In genomic region chr1:110636149-110636935, GRCh38 we compare ENCODE assay signal across 14 cellular contexts. TPM values are rescaled to one million over a fixed set of nuclear protein-coding genes. Genes with fewer than 3 reads are reported as not detected.
A peak's percentile ranks its signal among the peaks of the same experiment; 100 is the strongest.
DNase-seq lines count a peak whose midpoint lies in the region; ATAC-seq, FAIRE-seq and TF ChIP-seq lines count a peak whose summit lies in the region.
"Had no signal": no experiment of that assay in that cellular context is flagged by ENCODE, and none has a peak within 500 bp of the region (broad histone marks: within the 10 kb centered on the region; RNA-seq: fewer than 3 reads in every experiment).

No MANE protein-coding gene starts in this region.

- H3K4me3 ChIP-seq in gastroesophageal sphincter, result no peak overlapping the region
- no peak overlapping the region for H3K4me3 ChIP-seq in sigmoid colon
- H3K4me3 ChIP-seq: gastrocnemius medialis had no signal

- intact Hi-C loops in sigmoid colon (cut with DNase I), result no loop called here

- WGBS in gastroesophageal sphincter (ENCODE audit: low coverage in 1 of 2), 2 donors, result 89 to 100% methylated on average over 1 to 3 of the region's 4 CpGs
- 60 to 80% methylated on average over 4 of the region's 4 CpGs for WGBS in sigmoid colon, 2 donors

- H3K27me3 Mint-ChIP-seq in activated CD4-positive, alpha-beta T cell treated with anti-CD3 and anti-CD28 coated beads, Interleukin-2, amount 10 ng/mL, durations not matched to agents 7 days and 5 days, result no peaks in the 10 kb centered on the region
- H3K27me3 Mint-ChIP-seq in memory B cell (no peaks in the 10 kb centered on the region), nephron progenitor cell (ENCODE audit: low read depth, poor library complexity) (peaks cover 40% of the 10 kb centered on the region)

- ATAC-seq in memory B cell (ENCODE audit: low read depth), result peak; percentile 31
- no peak for ATAC-seq in gastroesophageal sphincter
- ATAC-seq: gastrocnemius medialis had no signal

- peaks cover 37% of the 10 kb centered on the region for H3K4me1 Mint-ChIP-seq in activated CD4-positive, alpha-beta T cell treated with anti-CD3 and anti-CD28 coated beads, Interleukin-2, amount 10 ng/mL, durations not matched to agents 7 days and 5 days
- H3K4me1 Mint-ChIP-seq in memory B cell (peaks cover 41% of the 10 kb centered on the region), nephron progenitor cell (no peaks in the 10 kb centered on the region)

- peak; percentile 67 for DNase-seq in CD1c-positive myeloid dendritic cell (ENCODE audit: extremely low spot score)
- no peak for DNase-seq in GM18507 (ENCODE audit: extremely low spot score, insufficient read length, low read depth)
- DNase-seq in activated CD4-positive, alpha-beta T cell treated with anti-CD3 and anti-CD28 coated beads, Interleukin-2, amount 10 ng/mL, durations not matched to agents 7 days and 5 days, result peak; percentile 38
- no peak for DNase-seq in memory B cell (ENCODE audit: low spot score in 2 of 2)
- no peak for DNase-seq in nephron progenitor cell
- DNase-seq in sigmoid colon, result no peak
- DNase-seq in DMS153 (lab: John Stamatoyannopoulos, UW), result no peak
- DNase-seq: EL, gastrocnemius medialis, KBM-7, NCI-H82, SIG-M5 had no signal

- TF ChIP-seq CTCF in gastroesophageal sphincter (IDR thresholded peaks at IDR 0.05) (no peak), nephron progenitor cell (IDR thresholded peaks at IDR 0.05) (no peak), sigmoid colon (IDR thresholded peaks at IDR 0.05) (no peak)

- POLR2A ChIA-PET in activated CD4-positive, alpha-beta T cell treated with anti-CD3 and anti-CD28 coated beads, Interleukin-2, amount 10 ng/mL, durations not matched to agents 7 days and 5 days (lab: Charles Lee), result interaction anchor here (1.1 kb wide), 1 partner anchor 12 kb away, joined by 4 read pairs; no protein-coding TSS in a partner anchor

- H3K27me3 ChIP-seq in gastroesophageal sphincter, result no peaks in the 10 kb centered on the region
- peaks cover 0 to 6% (median 0%) of the 10 kb centered on the region in 3 donors for H3K27me3 ChIP-seq in sigmoid colon
- H3K27me3 ChIP-seq: gastrocnemius medialis had no signal

- H3K9me3 ChIP-seq in gastroesophageal sphincter, result no peaks in the 10 kb centered on the region
- H3K9me3 ChIP-seq in sigmoid colon, result no peaks in the 10 kb centered on the region
- H3K9me3 ChIP-seq: gastrocnemius medialis had no signal

- peaks cover 0 to 19% (median 10%) of the 10 kb centered on the region in 3 donors for H3K4me1 ChIP-seq in gastroesophageal sphincter
- peaks cover 0 to 16% (median 15%) of the 10 kb centered on the region in 4 donors for H3K4me1 ChIP-seq in sigmoid colon

- CTCF ChIA-PET in activated CD4-positive, alpha-beta T cell treated with anti-CD3 and anti-CD28 coated beads, Interleukin-2, amount 10 ng/mL, durations not matched to agents 7 days and 5 days (lab: Charles Lee), result interaction anchor here (1.0 to 11.9 kb wide), 5 partner anchors 9 to 147 kb away, joined by 3 to 141 read pairs (median 5); no protein-coding TSS in a partner anchor

- no peak for TF ChIP-seq POLR2A in gastroesophageal sphincter (IDR thresholded peaks at IDR 0.05)
- no peak for TF ChIP-seq POLR2A in sigmoid colon (IDR thresholded peaks at IDR 0.05)

- peak; percentile 86 for FAIRE-seq in GM18507 (lab: Jason Lieb, UNC)

- peaks cover 21% of the 10 kb centered on the region for H3K36me3 Mint-ChIP-seq in activated CD4-positive, alpha-beta T cell treated with anti-CD3 and anti-CD28 coated beads, Interleukin-2, amount 10 ng/mL, durations not matched to agents 7 days and 5 days (ENCODE audit: low read depth)
- no peaks in the 10 kb centered on the region for H3K36me3 Mint-ChIP-seq in memory B cell
- H3K36me3 Mint-ChIP-seq in nephron progenitor cell (ENCODE audit: low read depth), result no peaks in the 10 kb centered on the region

- peak overlapping the region; percentile 53 for H3K4me3 Mint-ChIP-seq in activated CD4-positive, alpha-beta T cell treated with anti-CD3 and anti-CD28 coated beads, Interleukin-2, amount 10 ng/mL, durations not matched to agents 7 days and 5 days
- H3K4me3 Mint-ChIP-seq in memory B cell (peak overlapping the region; percentile 27), nephron progenitor cell (no peak overlapping the region)

- no peak for TF ChIP-seq EP300 in gastroesophageal sphincter (IDR thresholded peaks at IDR 0.05)
- TF ChIP-seq EP300 in sigmoid colon (IDR thresholded peaks at IDR 0.05), result no peak

- H3K36me3 ChIP-seq in gastroesophageal sphincter (no peaks in the 10 kb centered on the region), sigmoid colon (no peaks in the 10 kb centered on the region)
- H3K36me3 ChIP-seq: gastrocnemius medialis had no signal

- H3K9me3 Mint-ChIP-seq in activated CD4-positive, alpha-beta T cell treated with anti-CD3 and anti-CD28 coated beads, Interleukin-2, amount 10 ng/mL, durations not matched to agents 7 days and 5 days, result peaks cover 16% of the 10 kb centered on the region
- peaks cover under 1% of the 10 kb centered on the region for H3K9me3 Mint-ChIP-seq in memory B cell
- no peaks in the 10 kb centered on the region for H3K9me3 Mint-ChIP-seq in nephron progenitor cell

- H3K27ac ChIP-seq in gastroesophageal sphincter (no peak overlapping the region), sigmoid colon (no peak overlapping the region)
- H3K27ac ChIP-seq: gastrocnemius medialis had no signal

- peak overlapping the region; percentile 88 for H3K27ac Mint-ChIP-seq in activated CD4-positive, alpha-beta T cell treated with anti-CD3 and anti-CD28 coated beads, Interleukin-2, amount 10 ng/mL, durations not matched to agents 7 days and 5 days
- peak overlapping the region; percentile 87 for H3K27ac Mint-ChIP-seq in memory B cell
- no peak overlapping the region for H3K27ac Mint-ChIP-seq in nephron progenitor cell

RNA-seq across cellular contexts. Expression of gene KCNA2, which starts 30.2 kb away (rescaled TPM):
- total RNA-seq in activated CD4-positive, alpha-beta T cell treated with anti-CD3 and anti-CD28 coated beads, Interleukin-2, amount 10 ng/mL, durations not matched to agents 7 days and 5 days, result 1 to 10 TPM; 3.5 to 3.9 TPM
- 10 to 100 TPM in 1 of 4 donors, 1 to 10 TPM in 3; 2.8 to 16.8 (median 4.6) TPM for total RNA-seq in gastroesophageal sphincter
- 1 to 10 TPM in 3 of 4 donors, under 1 TPM in 1; 0.82 to 5.8 (median 2.2) TPM for total RNA-seq in sigmoid colon
- polyA plus RNA-seq in sigmoid colon, result under 1 TPM in 2 of 3 donors, not detected in 1; under 0.01 to 0.69 TPM

RNA-seq across cellular contexts. Expression of gene KCNA3, which starts 38.4 kb away (rescaled TPM):
- 10 to 100 TPM; 67.0 to 73.3 TPM for total RNA-seq in activated CD4-positive, alpha-beta T cell treated with anti-CD3 and anti-CD28 coated beads, Interleukin-2, amount 10 ng/mL, durations not matched to agents 7 days and 5 days
- 1 to 10 TPM in 1 of 4 donors, under 1 TPM in 3; 0.31 to 1.9 (median 0.49) TPM for total RNA-seq in gastroesophageal sphincter
- 1 to 10 TPM in 1 of 4 donors, under 1 TPM in 2, not detected in 1; 0.71 to 1.8 (median 0.82) TPM for total RNA-seq in sigmoid colon
- 1 to 10 TPM in 1 of 3 donors, not detected in 2; 4.3 TPM for polyA plus RNA-seq in sigmoid colon
- total RNA-seq: H4 had no signal

Comparison
In these comparisons a context has a peak if more than half of its experiments do, and no peak if none do; other contexts are left out.
1. DNase-seq: peak in CD1c-positive myeloid dendritic cell (single experiment) and activated CD4-positive, alpha-beta T cell treated with anti-CD3 and anti-CD28 coated beads, Interleukin-2, amount 10 ng/mL, durations not matched to agents 7 days and 5 days (single experiment); none in GM18507 (single experiment), memory B cell (0 of 2), nephron progenitor cell (single experiment), sigmoid colon (single experiment) and DMS153 (single experiment).
2. RNA of gene KCNA3, which starts 38.4 kb away (total RNA-seq): 67.0 to 73.3 TPM in activated CD4-positive, alpha-beta T cell treated with anti-CD3 and anti-CD28 coated beads, Interleukin-2, amount 10 ng/mL, durations not matched to agents 7 days and 5 days; 0.71 to 1.8 TPM in sigmoid colon and 0.31 to 1.9 TPM in gastroesophageal sphincter; every median in the first group is over 10 times any median in the second.